ENCODE assay signal across 21 cellular contexts in the genomic region with DNA sequence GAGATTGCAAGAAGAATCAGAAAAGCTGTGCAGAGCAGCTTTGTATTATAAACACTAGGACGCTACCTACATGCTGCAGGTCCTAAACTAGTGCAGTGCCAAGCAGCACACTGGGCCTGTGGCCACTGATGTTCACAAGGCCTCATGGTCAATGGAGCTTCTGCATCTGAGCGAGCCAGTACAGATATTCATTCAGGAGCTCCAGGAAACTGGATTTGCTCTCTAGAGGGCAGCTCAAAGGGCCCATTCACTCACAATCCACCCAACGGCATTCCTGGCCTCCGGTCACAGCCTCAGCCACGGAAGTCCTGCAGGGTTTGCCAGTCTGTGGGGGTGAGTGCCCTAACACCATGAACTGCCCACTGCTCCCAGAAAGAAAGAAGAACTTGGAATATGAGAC. TPM values are rescaled to one million over a fixed set of nuclear protein-coding genes. Genes with fewer than 3 reads are reported as not detected.
DNase-seq lines count a peak whose midpoint lies in the region; ATAC-seq, FAIRE-seq and TF ChIP-seq lines count a peak whose summit lies in the region.
"Had no signal": no experiment of that assay in that cellular context is flagged by ENCODE, and none has a peak within 500 bp of the region (broad histone marks: within the 10 kb centered on the region; RNA-seq: fewer than 3 reads in every experiment).

No MANE protein-coding gene starts in this region.

- peaks cover 20 to 37% of the 10 kb centered on the region in 2 donors for H3K36me3 Mint-ChIP-seq in activated naive CD4-positive, alpha-beta T cell treated with anti-CD3 and anti-CD28 coated beads, Interleukin-2, amount 50 U/mL, for 72 hours

- H3K27ac Mint-ChIP-seq in activated naive CD4-positive, alpha-beta T cell treated with anti-CD3 and anti-CD28 coated beads, Interleukin-2, amount 50 U/mL, for 72 hours: peak overlapping the region; percentile 65 to 70
- H3K27ac Mint-ChIP-seq: CD4-positive, alpha-beta T cell; endodermal cell had no signal

- H3K4me1 ChIP-seq in mucosa of rectum (ENCODE audit: control insufficient read depth in 2 of 2, insufficient read depth in 2 of 2, low read length in 2 of 2): peaks cover 18 to 31% of the 10 kb centered on the region in 2 donors

- H3K9ac ChIP-seq in mucosa of rectum (ENCODE audit: low read depth in 1 of 2, low read length in 2 of 2): no peak overlapping the region

- H3K4me3 ChIP-seq in mucosa of rectum (ENCODE audit: low read length in 2 of 2): no peak overlapping the region
- H3K4me3 ChIP-seq: lung, pancreas, vagina had no signal

- intact Hi-C loops in posterior vena cava (cut with DNase I): no loop called here

- ATAC-seq in activated naive CD4-positive, alpha-beta T cell treated with anti-CD3 and anti-CD28 coated beads, Interleukin-2, amount 50 U/mL, for 72 hours: no peak
- ATAC-seq in GM18870 (IDR thresholded peaks at IDR 0.05; ENCODE audit: unreplicated experiment): no peak
- ATAC-seq: pancreas had no signal

- no peaks in the 10 kb centered on the region for H3K27me3 ChIP-seq in mucosa of rectum (ENCODE audit: control insufficient read depth in 2 of 2, insufficient read depth in 2 of 2, low read length in 2 of 2)
- H3K27me3 ChIP-seq: pancreas, vagina had no signal

- H3K36me3 ChIP-seq in mucosa of rectum (ENCODE audit: control insufficient read depth in 2 of 2, insufficient read depth in 2 of 2, low read length in 2 of 2): peaks cover 46 to 62% of the 10 kb centered on the region in 2 donors

- FAIRE-seq in GM12892 (lab: Jason Lieb, UNC): no peak
- FAIRE-seq: pancreas, TTC549 had no signal

- peak overlapping the region; percentile 77 to 85 for H3K27ac ChIP-seq in mucosa of rectum (ENCODE audit: low read depth in 2 of 2, low read length in 2 of 2)
- H3K27ac ChIP-seq: pancreas, vagina had no signal

- H3K9me3 Mint-ChIP-seq in activated naive CD4-positive, alpha-beta T cell treated with anti-CD3 and anti-CD28 coated beads, Interleukin-2, amount 50 U/mL, for 72 hours: no peaks in the 10 kb centered on the region
- H3K9me3 Mint-ChIP-seq: CD4-positive, alpha-beta T cell; endodermal cell had no signal

- DNase-seq in activated naive CD4-positive, alpha-beta T cell treated with anti-CD3 and anti-CD28 coated beads, Interleukin-2, amount 50 U/mL, for 72 hours (ENCODE audit: low spot score in 2 of 2): no peak
- DNase-seq in activated naive CD4-positive, alpha-beta T cell treated with anti-CD3 and anti-CD28 coated beads, Interleukin-2, amount 50 U/mL, for 16 hours: no peak
- DNase-seq in amygdala (lab: John Stamatoyannopoulos, UW) (peak in 37 of 56 donors; percentile 3 to 71 (median 28)), posterior vena cava (ENCODE audit: low spot score) (no peak), GM12892 (ENCODE audit: insufficient read length) (no peak)
- DNase-seq in stimulated activated CD4-positive, alpha-beta T cell treated with anti-CD3 and anti-CD28 coated beads, Interleukin-2, amount 100 ng/mL, for 24 hours: no peak
- DNase-seq: activated CD4-positive, alpha-beta T cell treated with anti-CD3 and anti-CD28 coated beads, Interleukin-2, amount 50 U/mL, for 48 hours; aorta; CD4-positive, alpha-beta T cell; endodermal cell; HCEC 1CT; islet precursor cell; NCI-H1417; NCI-H526; pancreas; stimulated activated CD4-positive, alpha-beta T cell treated with anti-CD3 and anti-CD28 coated beads, Interleukin-4, amount 100 ng/mL, for 1 hour had no signal

- no peak for TF ChIP-seq POLR2A in GM12892 (IDR thresholded peaks at IDR 0.05; ENCODE audit: low read depth, low read length)

- H3K9me3 ChIP-seq in mucosa of rectum (ENCODE audit: control insufficient read depth in 2 of 2, low read length in 2 of 2): no peaks in the 10 kb centered on the region
- H3K9me3 ChIP-seq: pancreas, vagina had no signal

RNA-seq across cellular contexts. Expression of a gene that starts 5.8 kb away (rescaled TPM):
- 10 to 100 TPM; 27.2 to 36.9 TPM for total RNA-seq in activated naive CD4-positive, alpha-beta T cell treated with anti-CD3 and anti-CD28 coated beads, Interleukin-2, amount 50 U/mL, for 72 hours
- 10 to 100 TPM; 20.5 to 20.7 TPM for total RNA-seq in posterior vena cava
- polyA plus RNA-seq in GM12892 (2012; ENCODE audit: missing spikeins): 11.7 TPM

RNA-seq across cellular contexts. Expression of a gene that starts 24.1 kb away (rescaled TPM):
- 100 to 1,000 TPM; 229 to 281 TPM for total RNA-seq in activated naive CD4-positive, alpha-beta T cell treated with anti-CD3 and anti-CD28 coated beads, Interleukin-2, amount 50 U/mL, for 72 hours
- 100 to 1,000 TPM; 106 to 108 TPM for total RNA-seq in posterior vena cava
- 55.5 TPM for polyA plus RNA-seq in GM12892 (2012; ENCODE audit: missing spikeins)

RNA-seq across cellular contexts. Expression of a gene that starts 24.3 kb away (rescaled TPM):
- total RNA-seq in activated naive CD4-positive, alpha-beta T cell treated with anti-CD3 and anti-CD28 coated beads, Interleukin-2, amount 50 U/mL, for 72 hours: 1 to 10 TPM in 1 of 2 donors, not detected in 1; 2.9 TPM
- under 1 TPM; 0.76 to 0.88 TPM for total RNA-seq in posterior vena cava
- polyA plus RNA-seq in GM12892 (2012; ENCODE audit: missing spikeins): 0.76 TPM

RNA-seq across cellular contexts. Expression of a gene that starts 43.2 kb away (rescaled TPM):
- 1 to 10 TPM; 6.3 to 7.5 TPM for total RNA-seq in activated naive CD4-positive, alpha-beta T cell treated with anti-CD3 and anti-CD28 coated beads, Interleukin-2, amount 50 U/mL, for 72 hours
- total RNA-seq in posterior vena cava: 10 to 100 TPM in 1 of 2 donors, 1 to 10 TPM in 1; 9.8 to 14.3 TPM
- 4.7 TPM for polyA plus RNA-seq in GM12892 (2012; ENCODE audit: missing spikeins)

RNA-seq across cellular contexts. Expression of a gene that starts 54.7 kb away (rescaled TPM):
- total RNA-seq in activated naive CD4-positive, alpha-beta T cell treated with anti-CD3 and anti-CD28 coated beads, Interleukin-2, amount 50 U/mL, for 72 hours: 10 to 100 TPM in 1 of 2 donors, 1 to 10 TPM in 1; 6.8 to 11.8 TPM
- 10 to 100 TPM in 1 of 2 donors, 1 to 10 TPM in 1; 9.3 to 15.6 TPM for total RNA-seq in posterior vena cava
- polyA plus RNA-seq in GM12892 (2012; ENCODE audit: missing spikeins): 5.6 TPM

Comparison
In these comparisons a context has a peak if more than half of its experiments do, and no peak if none do; other contexts are left out.
1. DNase-seq: peak in amygdala (37 of 56); none in activated naive CD4-positive, alpha-beta T cell treated with anti-CD3 and anti-CD28 coated beads, Interleukin-2, amount 50 U/mL, for 72 hours (0 of 2), activated naive CD4-positive, alpha-beta T cell treated with anti-CD3 and anti-CD28 coated beads, Interleukin-2, amount 50 U/mL, for 16 hours (single experiment), posterior vena cava (single experiment), GM12892 (single experiment) and stimulated activated CD4-positive, alpha-beta T cell treated with anti-CD3 and anti-CD28 coated beads, Interleukin-2, amount 100 ng/mL, for 24 hours (0 of 2).